In the genomic region with DNA sequence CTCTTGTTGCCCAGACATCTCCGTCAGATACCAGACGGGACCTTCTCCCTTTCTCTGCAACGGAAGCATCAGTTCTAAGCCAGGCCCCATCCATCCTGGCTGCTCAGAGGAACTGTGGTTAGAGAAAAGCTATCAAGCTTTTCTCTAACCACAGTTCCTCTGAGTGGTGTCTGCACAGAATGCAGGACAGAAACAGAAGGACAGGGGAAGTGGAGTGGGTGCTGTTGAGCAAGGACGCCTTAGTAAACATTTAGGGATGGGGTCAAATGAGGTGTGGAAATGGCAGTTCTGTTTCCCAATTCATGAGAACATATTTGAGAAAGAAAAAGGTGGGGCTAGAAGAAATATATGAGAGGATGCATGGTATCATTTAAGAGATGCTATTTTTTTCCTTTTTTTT, we compare ENCODE assay signal across 18 cellular contexts.
DNase-seq lines count a peak whose midpoint lies in the region; ATAC-seq and TF ChIP-seq lines count a peak whose summit lies in the region.
"Had no signal": no experiment of that assay in that cellular context is flagged by ENCODE, and none has a peak within 500 bp of the region (broad histone marks: within the 10 kb centered on the region; RNA-seq: fewer than 3 reads in every experiment).

No MANE protein-coding gene starts in this region.

- H3K4me1 Mint-ChIP-seq in activated CD8-positive, alpha-beta memory T cell treated with anti-CD3 and anti-CD28 coated beads, Interleukin-2, amount 10 ng/mL, durations not matched to agents 7 days and 5 days, result no peaks in the 10 kb centered on the region
- no peaks in the 10 kb centered on the region for H3K4me1 Mint-ChIP-seq in natural killer cell
- H3K4me1 Mint-ChIP-seq: CD4-positive, alpha-beta memory T cell; GM23338; IgD-negative memory B cell had no signal

- H3K9me3 Mint-ChIP-seq in activated CD8-positive, alpha-beta memory T cell treated with anti-CD3 and anti-CD28 coated beads, Interleukin-2, amount 10 ng/mL, durations not matched to agents 7 days and 5 days (ENCODE audit: low read depth), result peaks cover 5% of the 10 kb centered on the region
- no peaks in the 10 kb centered on the region for H3K9me3 Mint-ChIP-seq in natural killer cell

- H3K36me3 Mint-ChIP-seq in activated CD8-positive, alpha-beta memory T cell treated with anti-CD3 and anti-CD28 coated beads, Interleukin-2, amount 10 ng/mL, durations not matched to agents 7 days and 5 days, result no peaks in the 10 kb centered on the region
- H3K36me3 Mint-ChIP-seq in natural killer cell, result no peaks in the 10 kb centered on the region
- H3K36me3 Mint-ChIP-seq: CD14-positive monocyte; CD4-positive, alpha-beta memory T cell; IgD-negative memory B cell had no signal

- intact Hi-C loops in natural killer cell (cut with micrococcal nuclease), result no loop called here

- H3K4me1 ChIP-seq in lung (ENCODE audit: control insufficient read depth in 2 of 2, insufficient read depth in 2 of 2, low read length in 2 of 2), result no peaks in the 10 kb centered on the region
- H3K4me1 ChIP-seq: BLaER1 had no signal

- H3K27ac Mint-ChIP-seq in activated CD8-positive, alpha-beta memory T cell treated with anti-CD3 and anti-CD28 coated beads, Interleukin-2, amount 10 ng/mL, durations not matched to agents 7 days and 5 days, result no peak overlapping the region
- no peak overlapping the region for H3K27ac Mint-ChIP-seq in natural killer cell
- H3K27ac Mint-ChIP-seq: CD14-positive monocyte; CD4-positive, alpha-beta memory T cell; GM23338; IgD-negative memory B cell had no signal

- peaks cover 0 to 8% of the 10 kb centered on the region in 2 donors for H3K9me3 ChIP-seq in lung (ENCODE audit: control insufficient read depth in 2 of 2, insufficient read depth in 1 of 2, low read length in 1 of 2)
- H3K9me3 ChIP-seq: BLaER1 had no signal

- no peak overlapping the region for H3K4me3 Mint-ChIP-seq in activated CD8-positive, alpha-beta memory T cell treated with anti-CD3 and anti-CD28 coated beads, Interleukin-2, amount 10 ng/mL, durations not matched to agents 7 days and 5 days
- no peak overlapping the region for H3K4me3 Mint-ChIP-seq in natural killer cell
- H3K4me3 Mint-ChIP-seq: CD14-positive monocyte; CD4-positive, alpha-beta memory T cell; GM23338; IgD-negative memory B cell had no signal

- DNase-seq in activated CD8-positive, alpha-beta memory T cell treated with anti-CD3 and anti-CD28 coated beads, Interleukin-2, amount 10 ng/mL, durations not matched to agents 7 days and 5 days, result peak; percentile 3
- DNase-seq in activated CD8-positive, alpha-beta memory T cell treated with anti-CD3 and anti-CD28 coated beads, Interleukin-2, amount 50 U/mL, for 4 hours, result no peak
- DNase-seq in NB4 (ENCODE audit: low read depth) (peak; percentile 65), lung (ENCODE audit: low spot score) (peak; percentile 18), ureter (ENCODE audit: low spot score) (peak; percentile 4), natural killer cell (no peak)
- DNase-seq in stimulated activated CD4-positive, alpha-beta T cell treated with anti-CD3 and anti-CD28 coated beads, Interleukin-15, amount 100 ng/mL, for 24 hours, result no peak
- DNase-seq: 8988T; CD4-positive, alpha-beta memory T cell; DMS79 treated with DMSO at 0.1 percent for 48 hours; EL had no signal

- no peaks in the 10 kb centered on the region for H3K36me3 ChIP-seq in lung (ENCODE audit: control insufficient read depth in 2 of 2, insufficient read depth in 2 of 2, low read length in 2 of 2)
- H3K36me3 ChIP-seq: BLaER1 had no signal

- no peak for TF ChIP-seq POLR2A in NB4 (IDR thresholded peaks at IDR 0.05; ENCODE audit: extremely low read depth, insufficient read length)

- no peak overlapping the region for H3K4me3 ChIP-seq in NB4 (ENCODE audit: low read depth, low read length)
- H3K4me3 ChIP-seq in lung, result no peak overlapping the region
- H3K4me3 ChIP-seq: BLaER1, GM23338 had no signal

- ATAC-seq in activated CD8-positive, alpha-beta memory T cell treated with anti-CD3 and anti-CD28 coated beads, Interleukin-2, amount 10 ng/mL, durations not matched to agents 7 days and 5 days, result no peak
- ATAC-seq in lung (ENCODE audit: insufficient read depth, low FRiP score) (no peak), natural killer cell (no peak), GM19035 (IDR thresholded peaks at IDR 0.05; ENCODE audit: unreplicated experiment) (no peak)
- ATAC-seq: GM23338, HCT116, HepG2 had no signal

- CTCF ChIA-PET in activated CD8-positive, alpha-beta memory T cell treated with anti-CD3 and anti-CD28 coated beads, Interleukin-2, amount 10 ng/mL, durations not matched to agents 7 days and 5 days (lab: Charles Lee), result no interaction called here

- H3K27me3 Mint-ChIP-seq in activated CD8-positive, alpha-beta memory T cell treated with anti-CD3 and anti-CD28 coated beads, Interleukin-2, amount 10 ng/mL, durations not matched to agents 7 days and 5 days, result no peaks in the 10 kb centered on the region
- H3K27me3 Mint-ChIP-seq in natural killer cell (ENCODE audit: low read depth in 2 of 2), result no peaks in the 10 kb centered on the region
- H3K27me3 Mint-ChIP-seq: CD4-positive, alpha-beta memory T cell; IgD-negative memory B cell had no signal

- no peak overlapping the region for H3K27ac ChIP-seq in lung (ENCODE audit: low read depth in 1 of 2, low read length in 1 of 2)
- H3K27ac ChIP-seq: BLaER1 had no signal

- H3K27me3 ChIP-seq in lung (ENCODE audit: control insufficient read depth, insufficient read depth), result no peaks in the 10 kb centered on the region

- TF ChIP-seq CTCF in NB4 (IDR thresholded peaks at IDR 0.05; ENCODE audit: low read depth, low read length), result no peak
- TF ChIP-seq CTCF in lung (IDR thresholded peaks at IDR 0.05; ENCODE audit: control extremely low read depth, extremely low read depth), result no peak
- TF ChIP-seq CTCF in natural killer cell (IDR thresholded peaks at IDR 0.05), result no peak

- WGBS in lung, 2 donors, result 30 to 65% methylated on average over 4 of the region's 4 CpGs

Comparison
In these comparisons a context has a peak if more than half of its experiments do, and no peak if none do; other contexts are left out.
1. DNase-seq: peak in activated CD8-positive, alpha-beta memory T cell treated with anti-CD3 and anti-CD28 coated beads, Interleukin-2, amount 10 ng/mL, durations not matched to agents 7 days and 5 days (single experiment), NB4 (single experiment), lung (single experiment) and ureter (single experiment); none in activated CD8-positive, alpha-beta memory T cell treated with anti-CD3 and anti-CD28 coated beads, Interleukin-2, amount 50 U/mL, for 4 hours (single experiment), stimulated activated CD4-positive, alpha-beta T cell treated with anti-CD3 and anti-CD28 coated beads, Interleukin-15, amount 100 ng/mL, for 24 hours (single experiment) and natural killer cell (single experiment).